ENCODE assay signal across 1 cellular context in the genomic region with DNA sequence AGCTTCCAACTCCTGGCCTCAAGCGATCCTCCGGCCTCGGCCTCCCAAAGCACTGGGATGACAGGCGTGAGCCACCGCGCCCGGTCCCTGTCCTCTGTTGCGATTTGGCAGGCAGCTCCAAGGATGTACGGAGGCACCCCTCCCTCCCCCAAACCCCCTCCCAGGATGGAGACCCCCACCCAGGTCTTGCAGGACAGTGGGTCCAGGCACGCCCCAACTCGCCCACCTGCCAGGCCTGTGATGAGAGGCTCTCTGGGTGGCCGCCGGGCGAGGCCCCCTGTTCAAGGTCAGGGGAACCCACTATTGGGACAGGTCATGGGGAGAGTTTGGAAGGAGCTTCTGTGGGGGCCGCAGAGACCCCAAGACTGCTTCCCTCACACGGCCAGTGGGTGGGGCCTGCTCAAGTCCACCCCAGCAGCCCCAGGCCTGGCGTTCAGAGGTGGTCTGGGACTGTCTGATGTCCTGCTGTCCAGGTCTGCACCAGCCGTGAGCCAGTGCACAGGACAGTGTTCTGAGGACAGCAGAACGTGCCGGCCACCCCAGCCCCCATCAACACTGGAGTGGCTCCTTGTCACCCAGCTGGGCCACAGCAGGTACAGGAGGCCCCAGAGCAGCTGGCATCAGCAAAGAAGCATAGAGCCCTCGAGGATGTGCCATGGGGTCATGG.
TF ChIP-seq lines count a peak whose summit lies in the region.

No MANE protein-coding gene starts in this region.

TF ChIP-seq in H1, 55 proteins besides CTCF, POLR2A, EP300 and RAD21:
- TF ChIP-seq CBX8 (IDR thresholded peaks at IDR 0.05; ENCODE audit: borderline replicate concordance, low read depth, low read length) (no peak), CEBPB (IDR thresholded peaks at IDR 0.05; ENCODE audit: low read depth, low read length) (no peak), YY1 (IDR thresholded peaks at IDR 0.05; ENCODE audit: low read depth, low read length) (no peak), CHD1 (IDR thresholded peaks at IDR 0.05; ENCODE audit: low read depth, low read length) (no peak), GABPA (IDR thresholded peaks at IDR 0.05; ENCODE audit: borderline replicate concordance, insufficient read depth, low read length) (no peak), ZNF274 (IDR thresholded peaks at IDR 0.05; ENCODE audit: borderline replicate concordance, extremely low read depth, low read length) (no peak), GTF2F1 (IDR thresholded peaks at IDR 0.05; ENCODE audit: borderline replicate concordance, low read depth, low read length) (no peak), MAX (IDR thresholded peaks at IDR 0.05) (no peak), ASH2L (IDR thresholded peaks at IDR 0.05; ENCODE audit: low read length) (no peak)
